8 cellular contexts compared by ENCODE assay signal in genomic region chr1:85502625-85503083, GRCh38. TPM values are rescaled to one million over a fixed set of nuclear protein-coding genes. Genes with fewer than 3 reads are reported as not detected.
DNase-seq lines count a peak whose midpoint lies in the region; ATAC-seq and TF ChIP-seq lines count a peak whose summit lies in the region.

No MANE protein-coding gene starts in this region.

- H3K9me3 Mint-ChIP-seq in activated naive CD4-positive, alpha-beta T cell treated with anti-CD3 and anti-CD28 coated beads, Interleukin-2, amount 10 ng/mL, durations not matched to agents 7 days and 5 days = no peaks in the 10 kb centered on the region

- H3K27ac ChIP-seq in sigmoid colon = peak overlapping the region in 1 of 4 donors; percentile 24

- no peak overlapping the region for H3K4me3 Mint-ChIP-seq in activated naive CD4-positive, alpha-beta T cell treated with anti-CD3 and anti-CD28 coated beads, Interleukin-2, amount 10 ng/mL, durations not matched to agents 7 days and 5 days

- CTCF ChIA-PET in HEK293T (lab: Yijun Ruan, JAX) = interaction anchor here (0.7 kb wide), 2 partner anchors 195 to 340 kb away, joined by 3 read pairs; no protein-coding TSS in a partner anchor
- CTCF ChIA-PET in activated naive CD4-positive, alpha-beta T cell treated with anti-CD3 and anti-CD28 coated beads, Interleukin-2, amount 10 ng/mL, durations not matched to agents 7 days and 5 days (lab: Charles Lee) = no interaction called here

- TF ChIP-seq CTCF in sigmoid colon (IDR thresholded peaks at IDR 0.05) = peak in 3 of 4 experiments; percentile 41 to 53 (median 46)

- no peak for TF ChIP-seq POLR2A in sigmoid colon (IDR thresholded peaks at IDR 0.05)

- no peak for TF ChIP-seq EP300 in sigmoid colon (IDR thresholded peaks at IDR 0.05)

- no peaks in the 10 kb centered on the region for H3K36me3 ChIP-seq in sigmoid colon

- no peak overlapping the region for H3K4me3 ChIP-seq in sigmoid colon

- no peaks in the 10 kb centered on the region for H3K9me3 ChIP-seq in sigmoid colon

- peak; percentile 34 for DNase-seq in AG08396 (ENCODE audit: low spot score)
- DNase-seq in HEK293T (ENCODE audit: extremely low spot score) = peak; percentile 64
- DNase-seq in glomerular endothelial cell (ENCODE audit: extremely low read depth, low read depth, low spot score) = peak; percentile 66
- peak; percentile 73 for DNase-seq in sigmoid colon
- no peak for DNase-seq in activated naive CD4-positive, alpha-beta T cell treated with anti-CD3 and anti-CD28 coated beads, Interleukin-2, amount 10 ng/mL, durations not matched to agents 7 days and 5 days
- DNase-seq in activated CD4-positive, alpha-beta T cell treated with anti-CD3 and anti-CD28 coated beads for 4 hours = no peak
- DNase-seq in NCI-H128 (lab: John Stamatoyannopoulos, UW; ENCODE audit: unreplicated experiment) = no peak

- H3K4me1 Mint-ChIP-seq in activated naive CD4-positive, alpha-beta T cell treated with anti-CD3 and anti-CD28 coated beads, Interleukin-2, amount 10 ng/mL, durations not matched to agents 7 days and 5 days = no peaks in the 10 kb centered on the region

- WGBS in sigmoid colon, 2 donors = 40 to 52% methylated on average over 3 of the region's 3 CpGs

- ATAC-seq in SK-N-SH treated with all-trans-retinoic acid at 6 μM for 48 hours = peak; percentile 84

- no peaks in the 10 kb centered on the region for H3K36me3 Mint-ChIP-seq in activated naive CD4-positive, alpha-beta T cell treated with anti-CD3 and anti-CD28 coated beads, Interleukin-2, amount 10 ng/mL, durations not matched to agents 7 days and 5 days

- H3K27me3 ChIP-seq in sigmoid colon = no peaks in the 10 kb centered on the region

- intact Hi-C loops in sigmoid colon (cut with DNase I) = loop anchor here (2.0 kb wide), 1 partner anchor 194 kb away; no protein-coding TSS in a partner anchor

- peaks cover 19% of the 10 kb centered on the region for H3K27me3 Mint-ChIP-seq in activated naive CD4-positive, alpha-beta T cell treated with anti-CD3 and anti-CD28 coated beads, Interleukin-2, amount 10 ng/mL, durations not matched to agents 7 days and 5 days

- no peak overlapping the region for H3K27ac Mint-ChIP-seq in activated naive CD4-positive, alpha-beta T cell treated with anti-CD3 and anti-CD28 coated beads, Interleukin-2, amount 10 ng/mL, durations not matched to agents 7 days and 5 days

- H3K4me1 ChIP-seq in sigmoid colon = peaks cover 0 to 8% (median 2%) of the 10 kb centered on the region in 4 donors

- POLR2A ChIA-PET in HEK293T (lab: Yijun Ruan, JAX) = no interaction called here

TF ChIP-seq in HEK293T, 16 proteins besides CTCF, POLR2A, EP300 and RAD21:
- TF ChIP-seq ZNF384 (IDR thresholded peaks at IDR 0.05) = no peak
- TF ChIP-seq LEF1 (IDR thresholded peaks at IDR 0.05; ENCODE audit: borderline replicate concordance) = no peak
- TF ChIP-seq NFRKB (IDR thresholded peaks at IDR 0.05) = no peak
- TF ChIP-seq CTBP1 (IDR thresholded peaks at IDR 0.05; ENCODE audit: borderline replicate concordance) = no peak
- TF ChIP-seq ELF4 (IDR thresholded peaks at IDR 0.05) = no peak
- TF ChIP-seq SP1 (IDR thresholded peaks at IDR 0.05) = no peak
- TF ChIP-seq FOXM1 (IDR thresholded peaks at IDR 0.05; ENCODE audit: borderline replicate concordance) = no peak
- no peak for TF ChIP-seq ARNT (IDR thresholded peaks at IDR 0.05)
- no peak for TF ChIP-seq BHLHE40 (IDR thresholded peaks at IDR 0.05; ENCODE audit: borderline replicate concordance)
- no peak for TF ChIP-seq FOXA1 (IDR thresholded peaks at IDR 0.05)
- no peak for TF ChIP-seq FOXK2 (IDR thresholded peaks at IDR 0.05)
- TF ChIP-seq HDGF (IDR thresholded peaks at IDR 0.05; ENCODE audit: borderline replicate concordance) = no peak
- TF ChIP-seq PKNOX1 (IDR thresholded peaks at IDR 0.05) = no peak
- no peak for TF ChIP-seq L3MBTL2 (conservative IDR thresholded peaks at IDR 0.05)
- no peak for TF ChIP-seq SUZ12 (IDR thresholded peaks at IDR 0.05)
- no peak for TF ChIP-seq TARDBP (IDR thresholded peaks at IDR 0.05)

TF ChIP-seq in SK-N-SH treated with all-trans-retinoic acid at 6 μM for 48 hours, 23 proteins besides CTCF, POLR2A, EP300 and RAD21 (continues in another document):
- TF ChIP-seq TCF4 (CRISPR knock-in tag; IDR thresholded peaks at IDR 0.05; ENCODE audit: borderline replicate concordance) (no peak), PATZ1 (CRISPR knock-in tag; IDR thresholded peaks at IDR 0.05; ENCODE audit: borderline replicate concordance) (no peak), ZNF565 (CRISPR knock-in tag; conservative IDR thresholded peaks at IDR 0.05; ENCODE audit: low read depth) (no peak), ISL1 (CRISPR knock-in tag; IDR thresholded peaks at IDR 0.05) (no peak), OSR1 (CRISPR knock-in tag; IDR thresholded peaks at IDR 0.05) (no peak), ZC3H10 (CRISPR knock-in tag; IDR thresholded peaks at IDR 0.05) (no peak), BACH2 (CRISPR knock-in tag; IDR thresholded peaks at IDR 0.05; ENCODE audit: borderline replicate concordance) (no peak), RARB (CRISPR knock-in tag; IDR thresholded peaks at IDR 0.05) (no peak), TOX (CRISPR knock-in tag; IDR thresholded peaks at IDR 0.05; ENCODE audit: borderline replicate concordance) (no peak), TSHZ2 (CRISPR knock-in tag; IDR thresholded peaks at IDR 0.05) (no peak), ZFP30 (CRISPR knock-in tag; IDR thresholded peaks at IDR 0.05) (no peak), ZFP3 (CRISPR knock-in tag; IDR thresholded peaks at IDR 0.05) (no peak), ZNF70 (CRISPR knock-in tag; IDR thresholded peaks at IDR 0.05) (no peak), ESRRG (CRISPR knock-in tag; IDR thresholded peaks at IDR 0.05) (no peak), GLIS3 (CRISPR knock-in tag; IDR thresholded peaks at IDR 0.05) (no peak), ZNF8 (CRISPR knock-in tag; IDR thresholded peaks at IDR 0.05) (no peak), ARNTL (CRISPR knock-in tag; IDR thresholded peaks at IDR 0.05; ENCODE audit: borderline replicate concordance, low read depth) (no peak), SNAI2 (CRISPR knock-in tag; IDR thresholded peaks at IDR 0.05) (no peak)
- TF ChIP-seq, protein P1, sequence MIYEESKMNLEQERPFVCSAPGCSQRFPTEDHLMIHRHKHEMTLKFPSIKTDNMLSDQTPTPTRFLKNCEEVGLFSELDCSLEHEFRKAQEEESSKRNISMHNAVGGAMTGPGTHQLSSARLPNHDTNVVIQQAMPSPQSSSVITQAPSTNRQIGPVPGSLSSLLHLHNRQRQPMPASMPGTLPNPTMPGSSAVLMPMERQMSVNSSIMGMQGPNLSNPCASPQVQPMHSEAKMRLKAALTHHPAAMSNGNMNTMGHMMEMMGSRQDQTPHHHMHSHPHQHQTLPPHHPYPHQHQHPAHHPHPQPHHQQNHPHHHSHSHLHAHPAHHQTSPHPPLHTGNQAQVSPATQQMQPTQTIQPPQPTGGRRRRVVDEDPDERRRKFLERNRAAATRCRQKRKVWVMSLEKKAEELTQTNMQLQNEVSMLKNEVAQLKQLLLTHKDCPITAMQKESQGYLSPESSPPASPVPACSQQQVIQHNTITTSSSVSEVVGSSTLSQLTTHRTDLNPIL (CRISPR knock-in tag; IDR thresholded peaks at IDR 0.05; ENCODE audit: low read depth) = no peak

RNA-seq across cellular contexts. Expression of gene DDAH1, which starts 37.7 kb away (rescaled TPM):
- total RNA-seq in glomerular endothelial cell (55.1 and 56.1 TPM in 2 replicates), sigmoid colon (10 to 100 TPM; 11.5 to 26.3 (median 14.4) TPM)
- 10 to 100 TPM; 25.2 to 43.2 (median 32.4) TPM for polyA plus RNA-seq in sigmoid colon

Comparison
In these comparisons a context has a peak if more than half of its experiments do, and no peak if none do; other contexts are left out.
1. DNase-seq: peak in AG08396 (single experiment), HEK293T (single experiment), glomerular endothelial cell (single experiment) and sigmoid colon (single experiment); none in activated naive CD4-positive, alpha-beta T cell treated with anti-CD3 and anti-CD28 coated beads, Interleukin-2, amount 10 ng/mL, durations not matched to agents 7 days and 5 days (single experiment), activated CD4-positive, alpha-beta T cell treated with anti-CD3 and anti-CD28 coated beads for 4 hours (0 of 2) and NCI-H128 (single experiment).